In the genomic region with DNA sequence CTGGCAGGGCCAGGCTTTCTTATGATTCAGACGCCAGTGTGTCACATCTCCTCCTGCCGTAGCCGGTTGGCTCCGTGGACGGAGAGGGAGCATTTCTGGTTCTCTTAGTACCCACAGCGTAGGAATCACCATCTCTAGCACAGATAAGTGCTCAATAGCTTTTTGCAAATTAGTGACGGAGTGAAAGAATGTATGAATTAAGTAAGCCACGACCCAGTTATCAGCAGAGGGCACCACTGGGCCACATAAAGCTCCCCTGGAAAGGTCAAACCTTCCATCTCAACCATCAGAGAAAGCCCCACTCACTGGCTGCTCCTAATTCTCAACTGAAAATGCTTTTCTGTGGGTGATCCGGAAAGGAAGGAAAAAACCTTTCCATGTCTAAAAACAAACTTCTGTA, we compare ENCODE assay signal across 9 cellular contexts.
DNase-seq lines count a peak whose midpoint lies in the region; ATAC-seq and TF ChIP-seq lines count a peak whose summit lies in the region.
"Had no signal": no experiment of that assay in that cellular context is flagged by ENCODE, and none has a peak within 500 bp of the region (broad histone marks: within the 10 kb centered on the region; RNA-seq: fewer than 3 reads in every experiment).

No MANE protein-coding gene starts in this region.

- peak; percentile 65 for TF ChIP-seq CTCF in VCaP (conservative IDR thresholded peaks at IDR 0.05)

- 0 out of 2 replicates have a peak overlapping the region, but pooled peaks have one; percentile 10 for H3K9ac ChIP-seq in ES-I3 (ENCODE audit: low read depth, low read length)

- H3K9me3 ChIP-seq in ES-I3 (ENCODE audit: control insufficient read depth, insufficient read depth, low read length), result no peaks in the 10 kb centered on the region
- H3K9me3 ChIP-seq: lower lobe of right lung had no signal

- peaks cover 31% of the 10 kb centered on the region for H3K4me1 ChIP-seq in ES-I3 (ENCODE audit: insufficient read depth, low read length)
- H3K4me1 ChIP-seq: lower lobe of right lung had no signal

- H3K36me3 ChIP-seq in ES-I3 (ENCODE audit: insufficient read depth, low read length), result no peaks in the 10 kb centered on the region
- H3K36me3 ChIP-seq: lower lobe of right lung had no signal

- H3K27ac ChIP-seq in VCaP, result no peak overlapping the region
- H3K27ac ChIP-seq: lower lobe of right lung had no signal

- no peak for ATAC-seq in HG03565 (IDR thresholded peaks at IDR 0.05; ENCODE audit: unreplicated experiment)
- ATAC-seq: lower lobe of right lung had no signal

- DNase-seq in NCI-H1092 (lab: John Stamatoyannopoulos, UW) (peak; percentile 51), medulla oblongata (ENCODE audit: extremely low spot score) (peak; percentile 18), GOT3 (lab: John Stamatoyannopoulos, UW) (no peak)
- DNase-seq in activated T-cell treated with anti-CD3 and anti-CD28 coated beads, Interleukin-2, amount 50 U/mL, for 1 hour, result no peak
- DNase-seq in activated naive CD4-positive, alpha-beta T cell treated with Interleukin-2 at 50 U/mL for 16 hours, result no peak
- DNase-seq: lower lobe of right lung had no signal

Comparison
In these comparisons a context has a peak if more than half of its experiments do, and no peak if none do; other contexts are left out.
1. DNase-seq: peak in NCI-H1092 (single experiment) and medulla oblongata (single experiment); none in GOT3 (single experiment), activated T-cell treated with anti-CD3 and anti-CD28 coated beads, Interleukin-2, amount 50 U/mL, for 1 hour (single experiment) and activated naive CD4-positive, alpha-beta T cell treated with Interleukin-2 at 50 U/mL for 16 hours (single experiment).